8 cellular contexts compared by ENCODE assay signal in the genomic region with DNA sequence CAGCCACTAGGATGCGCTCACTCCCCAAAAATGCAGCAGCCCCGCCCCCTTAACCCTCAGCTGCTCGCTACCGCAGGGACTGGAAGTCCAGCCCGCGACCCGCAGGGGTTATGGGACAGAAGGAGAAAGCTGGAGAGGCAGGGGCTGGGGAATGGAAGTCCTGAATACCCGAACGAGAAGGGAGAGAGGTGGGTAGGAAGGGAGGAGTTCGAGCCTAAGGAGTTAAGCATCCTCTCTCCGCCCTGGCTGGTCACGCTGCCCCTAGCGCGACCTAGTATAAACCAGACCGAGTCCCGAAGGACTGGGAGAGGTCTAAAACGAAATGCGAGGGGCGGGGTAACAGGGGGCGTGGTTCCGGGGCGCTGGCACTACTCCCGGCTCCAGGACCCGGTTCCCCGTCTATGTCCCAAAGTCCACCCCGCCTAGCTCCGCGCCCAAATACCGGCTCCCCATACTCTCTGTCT. TPM values are rescaled to one million over a fixed set of nuclear protein-coding genes. Genes with fewer than 3 reads are reported as not detected.
DNase-seq lines count a peak whose midpoint lies in the region; TF ChIP-seq lines count a peak whose summit lies in the region.

No MANE protein-coding gene starts in this region.

- H3K4me1 Mint-ChIP-seq in nephron, result peaks cover 31% of the 10 kb centered on the region

- no peaks in the 10 kb centered on the region for H3K9me3 ChIP-seq in Peyer's patch

- peak; percentile 30 to 74 for TF ChIP-seq POLR2A in Peyer's patch (IDR thresholded peaks at IDR 0.05)

- TF ChIP-seq CTCF in Peyer's patch (IDR thresholded peaks at IDR 0.05), result peak in 3 of 6 experiments; percentile 59 to 84 (median 72)
- peak in 2 of 3 experiments; percentile 63 to 75 for TF ChIP-seq CTCF in nephron (IDR thresholded peaks at IDR 0.05; ENCODE audit: unreplicated experiment in 3 of 3)

- H3K27me3 Mint-ChIP-seq in nephron (ENCODE audit: low read depth), result no peaks in the 10 kb centered on the region

- peaks cover 70% of the 10 kb centered on the region for H3K36me3 Mint-ChIP-seq in nephron (ENCODE audit: low read depth)

- peak overlapping the region; percentile 97 to 98 (median 98) for H3K4me3 Mint-ChIP-seq in nephron

- H3K27ac Mint-ChIP-seq in nephron, result peak overlapping the region; percentile 90 to 95 (median 92)

- H3K36me3 ChIP-seq in Peyer's patch, result peaks cover 0 to 54% (median 0%) of the 10 kb centered on the region in 3 donors

- no peaks in the 10 kb centered on the region for H3K9me3 Mint-ChIP-seq in nephron

- H3K27me3 ChIP-seq in Peyer's patch, result no peaks in the 10 kb centered on the region

- peak overlapping the region; percentile 66 to 86 (median 71) for H3K4me3 ChIP-seq in Peyer's patch

- H3K27ac ChIP-seq in Peyer's patch, result peak overlapping the region; percentile 89 to 96 (median 94)

- peaks cover 3 to 58% (median 18%) of the 10 kb centered on the region in 4 donors for H3K4me1 ChIP-seq in Peyer's patch

- DNase-seq in NCI-H1436 (lab: John Stamatoyannopoulos, UW) (peak; percentile 78), NCI-H1436 treated with DMSO at 0.1 percent for 48 hours (lab: John Stamatoyannopoulos, UW) (no peak), HK-2 (ENCODE audit: unreplicated experiment) (peak; percentile 87), Peyer's patch (peak; percentile 87 to 96 (median 95)), fibroblast of the conjunctiva (ENCODE audit: low read depth) (peak; percentile 89)
- DNase-seq in activated effector memory CD4-positive, alpha-beta T cell treated with Interleukin-2 at 50 U/mL for 16 hours, result peak; percentile 68
- peak; percentile 75 for DNase-seq in stimulated activated naive CD4-positive, alpha-beta T cell treated with Interleukin-2 at 50 U/mL for 16 hours (lab: John Stamatoyannopoulos, UW)

RNA-seq across cellular contexts. Expression of a gene that starts 0.4 kb away (rescaled TPM):
- total RNA-seq in Peyer's patch, result 100 to 1,000 TPM in 1 of 4 donors, 10 to 100 TPM in 3; 25.6 to 136 (median 53.3) TPM

RNA-seq across cellular contexts. Expression of a gene that starts 6.4 kb away (rescaled TPM):
- not detected for total RNA-seq in Peyer's patch

RNA-seq across cellular contexts. Expression of a gene that starts 6.8 kb away (rescaled TPM):
- total RNA-seq in Peyer's patch, result 100 to 1,000 TPM; 207 to 307 (median 270) TPM

RNA-seq across cellular contexts. Expression of a gene that starts 8.0 kb away (rescaled TPM):
- not detected for total RNA-seq in Peyer's patch

RNA-seq across cellular contexts. Expression of a gene that starts 10.3 kb away (rescaled TPM):
- 10 to 100 TPM; 21.4 to 72.6 (median 46.1) TPM for total RNA-seq in Peyer's patch
